ENCODE assay signal across 16 cellular contexts in genomic region chr20:1417273-1417672, GRCh38. TPM values are rescaled to one million over a fixed set of nuclear protein-coding genes. Genes with fewer than 3 reads are reported as not detected.
DNase-seq lines count a peak whose midpoint lies in the region; ATAC-seq and TF ChIP-seq lines count a peak whose summit lies in the region.
"Had no signal": no experiment of that assay in that cellular context is flagged by ENCODE, and none has a peak within 500 bp of the region (broad histone marks: within the 10 kb centered on the region; RNA-seq: fewer than 3 reads in every experiment).

No MANE protein-coding gene starts in this region.

- H3K9ac ChIP-seq in fibroblast of lung (ENCODE audit: insufficient read depth, low read length) (no peak overlapping the region), skeletal muscle satellite cell (ENCODE audit: low read depth, low read length) (peak overlapping the region; percentile 5)

- CTCF ChIA-PET in activated CD4-positive, alpha-beta T cell treated with anti-CD3 and anti-CD28 coated beads for 36 hours (lab: Charles Lee) = no interaction called here

- peak; percentile 36 for ATAC-seq in activated CD4-positive, alpha-beta T cell treated with anti-CD3 and anti-CD28 coated beads for 36 hours
- ATAC-seq: GM23338, heart right ventricle had no signal

- H3K4me3 ChIP-seq in SJSA1 (no peak overlapping the region), fibroblast of lung (replicated peaks in 1 of 4; ENCODE audit: control extremely low read depth in 1 of 4, insufficient read depth in 1 of 4, low read depth in 3 of 4, low read length in 4 of 4) (no peak overlapping the region), skeletal muscle satellite cell (ENCODE audit: low read length) (no peak overlapping the region), testis (no peak overlapping the region)
- H3K4me3 ChIP-seq: GM23338, heart right ventricle, left ventricle myocardium inferior had no signal

- H3K27ac ChIP-seq in SJSA1 (peak overlapping the region; percentile 54), fibroblast of lung (ENCODE audit: insufficient read depth, low read length) (peak overlapping the region; percentile 91), testis (no peak overlapping the region)
- H3K27ac ChIP-seq: heart right ventricle, left ventricle myocardium inferior, neutrophil had no signal

- H4K20me1 ChIP-seq in fibroblast of lung (ENCODE audit: control insufficient read depth, extremely low read depth, insufficient read depth, low read length) = no peaks in the 10 kb centered on the region

- H2AFZ ChIP-seq in fibroblast of lung (ENCODE audit: low read length) = no peak overlapping the region
- H2AFZ ChIP-seq: GM23338 had no signal

- peaks cover 12% of the 10 kb centered on the region for H3K9me3 Mint-ChIP-seq in activated CD4-positive, alpha-beta T cell treated with anti-CD3 and anti-CD28 coated beads for 36 hours (ENCODE audit: low read depth)

- intact Hi-C loops in activated CD4-positive, alpha-beta T cell treated with anti-CD3 and anti-CD28 coated beads for 36 hours (cut with DNase I, micrococcal nuclease) = no loop called here
- intact Hi-C loops in testis (cut with DNase I; ENCODE audit: low total_unique reads) = no loop called here

- H3K36me3 ChIP-seq in SJSA1 (no peaks in the 10 kb centered on the region), fibroblast of lung (ENCODE audit: control insufficient read depth, insufficient read depth, low read length) (no peaks in the 10 kb centered on the region), skeletal muscle satellite cell (ENCODE audit: insufficient read depth, low read length) (no peaks in the 10 kb centered on the region), testis (ENCODE audit: low read depth, missing control alignments) (no peaks in the 10 kb centered on the region)
- H3K36me3 ChIP-seq: heart right ventricle, left ventricle myocardium inferior, neutrophil had no signal

- 79 to 83% methylated on average over 5 of the region's 5 CpGs for WGBS in testis, 2 donors

- no peak for TF ChIP-seq POLR2A in testis (IDR thresholded peaks at IDR 0.05)

- H3K27me3 ChIP-seq in SJSA1 (replicated peaks) (no peaks in the 10 kb centered on the region), fibroblast of lung (ENCODE audit: control insufficient read depth, insufficient read depth, low read length) (no peaks in the 10 kb centered on the region), skeletal muscle satellite cell (ENCODE audit: control insufficient read depth, insufficient read depth, low read length) (no peaks in the 10 kb centered on the region), testis (no peaks in the 10 kb centered on the region)

- POLR2A ChIA-PET in activated CD4-positive, alpha-beta T cell treated with anti-CD3 and anti-CD28 coated beads for 36 hours (lab: Charles Lee) = no interaction called here

- TF ChIP-seq CTCF in fibroblast of lung (conservative IDR thresholded peaks at IDR 0.05 in 1 of 2, IDR thresholded peaks at IDR 0.05 in 1 of 2; ENCODE audit: low read depth in 1 of 2, low read length in 2 of 2) = no peak
- TF ChIP-seq CTCF in testis (IDR thresholded peaks at IDR 0.05) = no peak

- no peak for DNase-seq in activated CD4-positive, alpha-beta T cell treated with anti-CD3 and anti-CD28 coated beads for 36 hours
- DNase-seq in activated CD4-positive, alpha-beta T cell treated with anti-CD3 and anti-CD28 coated beads, Interleukin-2, amount 50 U/mL, for 48 hours = no peak
- DNase-seq in SJSA1 (ENCODE audit: low read depth in 1 of 2, low spot score in 2 of 2) (peak; percentile 85 to 92), fibroblast of lung (ENCODE audit: low read depth in 2 of 2) (peak in 1 of 2 donors; percentile 48), testis (no peak), NOMO-1 treated with DMSO at 0.1 percent for 48 hours (lab: John Stamatoyannopoulos, UW; ENCODE audit: unreplicated experiment) (no peak)
- no peak for DNase-seq in activated CD4-positive, alpha-beta T cell treated with anti-CD3 and anti-CD28 coated beads for 1 hour
- DNase-seq: 8988T; heart right ventricle; left ventricle myocardium inferior; NCI-H1105; NCI-H526; stimulated activated CD4-positive, alpha-beta T cell treated with anti-CD3 and anti-CD28 coated beads, Interleukin-15, amount 100 ng/mL, for 24 hours had no signal

- H3K9me3 ChIP-seq in SJSA1 (replicated peaks) (peaks cover 2% of the 10 kb centered on the region; the same call in 1 of the 2 replicates), fibroblast of lung (ENCODE audit: control insufficient read depth, insufficient read depth, low read depth, low read length) (no peaks in the 10 kb centered on the region), skeletal muscle satellite cell (replicated peaks; ENCODE audit: low read length) (peaks cover 5% of the 10 kb centered on the region), testis (no peaks in the 10 kb centered on the region)
- H3K9me3 ChIP-seq: neutrophil had no signal

- no peak overlapping the region for H3K27ac Mint-ChIP-seq in activated CD4-positive, alpha-beta T cell treated with anti-CD3 and anti-CD28 coated beads for 36 hours
- H3K27ac Mint-ChIP-seq: GM23338 had no signal

- H3K4me2 ChIP-seq in fibroblast of lung (ENCODE audit: extremely low read depth, insufficient read depth, low read length) (peak overlapping the region; percentile 10), skeletal muscle satellite cell (ENCODE audit: low read length) (peak overlapping the region; percentile 34)
- H3K4me2 ChIP-seq: GM23338 had no signal

- no peak overlapping the region for H3K4me3 Mint-ChIP-seq in activated CD4-positive, alpha-beta T cell treated with anti-CD3 and anti-CD28 coated beads for 36 hours
- H3K4me3 Mint-ChIP-seq: GM23338 had no signal

- no peaks in the 10 kb centered on the region for H3K36me3 Mint-ChIP-seq in activated CD4-positive, alpha-beta T cell treated with anti-CD3 and anti-CD28 coated beads for 36 hours (ENCODE audit: low read depth)

- H3K4me1 Mint-ChIP-seq in activated CD4-positive, alpha-beta T cell treated with anti-CD3 and anti-CD28 coated beads for 36 hours = no peaks in the 10 kb centered on the region

- H3K79me2 ChIP-seq in fibroblast of lung (ENCODE audit: control insufficient read depth, insufficient read depth, low read length) = no peaks in the 10 kb centered on the region

- H3K4me1 ChIP-seq in SJSA1 (replicated peaks) = peaks cover 32% of the 10 kb centered on the region
- peaks cover 10% of the 10 kb centered on the region for H3K4me1 ChIP-seq in fibroblast of lung (ENCODE audit: control insufficient read depth, extremely low read depth, insufficient read depth, low read length)
- H3K4me1 ChIP-seq in skeletal muscle satellite cell (ENCODE audit: control insufficient read depth, insufficient read depth, low read length) = peaks cover 38% of the 10 kb centered on the region
- H3K4me1 ChIP-seq in testis = no peaks in the 10 kb centered on the region
- H3K4me1 ChIP-seq: left ventricle myocardium inferior had no signal

- peaks cover 3% of the 10 kb centered on the region for H3K27me3 Mint-ChIP-seq in activated CD4-positive, alpha-beta T cell treated with anti-CD3 and anti-CD28 coated beads for 36 hours

RNA-seq across cellular contexts. Expression of gene FKBP1A, which starts 24.4 kb away (rescaled TPM):
- total RNA-seq in activated CD4-positive, alpha-beta T cell treated with anti-CD3 and anti-CD28 coated beads for 36 hours = 100 to 1,000 TPM; 265 to 316 TPM
- total RNA-seq in SJSA1 (2014; rRNA removed; shearing (Covaris generic)) = 75.3 and 98.6 TPM in 2 replicates
- total RNA-seq in fibroblast of lung (71.4 and 120 TPM in 2 replicates), testis (100 to 1,000 TPM in 1 of 2 donors, 10 to 100 TPM in 1; 90.9 to 122 TPM)
- polyA plus RNA-seq in fibroblast of lung (440 and 556 TPM in 2 replicates), testis (ENCODE audit: insufficient read depth, low read depth, low replicate concordance) (182 TPM)
- 406 and 499 TPM in 2 replicates for polyA plus RNA-seq in fibroblast of lung (2012)
- polyA minus RNA-seq in fibroblast of lung (ENCODE audit: low replicate concordance) = 1,060 and 1,140 TPM in 2 replicates
- total RNA-seq in skeletal muscle satellite cell (2012; rRNA removed) = 203 and 233 TPM in 2 replicates

RNA-seq across cellular contexts. Expression of gene NSFL1C, which starts 49.4 kb away (rescaled TPM):
- total RNA-seq in activated CD4-positive, alpha-beta T cell treated with anti-CD3 and anti-CD28 coated beads for 36 hours = 10 to 100 TPM; 71.3 to 78.1 TPM
- 42.6 and 57.3 TPM in 2 replicates for total RNA-seq in SJSA1 (2014; rRNA removed; shearing (Covaris generic))
- total RNA-seq in fibroblast of lung (14.4 and 17.8 TPM in 2 replicates), testis (10 to 100 TPM; 61.8 to 63.9 TPM)
- polyA plus RNA-seq in fibroblast of lung (24.3 and 32.1 TPM in 2 replicates), testis (ENCODE audit: insufficient read depth, low read depth, low replicate concordance) (107 TPM)
- polyA plus RNA-seq in fibroblast of lung (2012) = 58.1 and 83.2 TPM in 2 replicates
- polyA minus RNA-seq in fibroblast of lung (ENCODE audit: low replicate concordance) = 28.7 and 32.7 TPM in 2 replicates
- 25.1 and 31.7 TPM in 2 replicates for total RNA-seq in skeletal muscle satellite cell (2012; rRNA removed)

Comparison
In these comparisons a context has a peak if more than half of its experiments do, and no peak if none do; other contexts are left out.
1. DNase-seq: peak in SJSA1 (2 of 2); none in activated CD4-positive, alpha-beta T cell treated with anti-CD3 and anti-CD28 coated beads for 36 hours (single experiment), activated CD4-positive, alpha-beta T cell treated with anti-CD3 and anti-CD28 coated beads, Interleukin-2, amount 50 U/mL, for 48 hours (0 of 2), testis (single experiment), activated CD4-positive, alpha-beta T cell treated with anti-CD3 and anti-CD28 coated beads for 1 hour (single experiment) and NOMO-1 treated with DMSO at 0.1 percent for 48 hours (single experiment).
2. H3K27ac ChIP-seq: peak in SJSA1 (single experiment) and fibroblast of lung (single experiment); none in testis (0 of 2).